ENCODE assay signal across 8 cellular contexts in the genomic region with DNA sequence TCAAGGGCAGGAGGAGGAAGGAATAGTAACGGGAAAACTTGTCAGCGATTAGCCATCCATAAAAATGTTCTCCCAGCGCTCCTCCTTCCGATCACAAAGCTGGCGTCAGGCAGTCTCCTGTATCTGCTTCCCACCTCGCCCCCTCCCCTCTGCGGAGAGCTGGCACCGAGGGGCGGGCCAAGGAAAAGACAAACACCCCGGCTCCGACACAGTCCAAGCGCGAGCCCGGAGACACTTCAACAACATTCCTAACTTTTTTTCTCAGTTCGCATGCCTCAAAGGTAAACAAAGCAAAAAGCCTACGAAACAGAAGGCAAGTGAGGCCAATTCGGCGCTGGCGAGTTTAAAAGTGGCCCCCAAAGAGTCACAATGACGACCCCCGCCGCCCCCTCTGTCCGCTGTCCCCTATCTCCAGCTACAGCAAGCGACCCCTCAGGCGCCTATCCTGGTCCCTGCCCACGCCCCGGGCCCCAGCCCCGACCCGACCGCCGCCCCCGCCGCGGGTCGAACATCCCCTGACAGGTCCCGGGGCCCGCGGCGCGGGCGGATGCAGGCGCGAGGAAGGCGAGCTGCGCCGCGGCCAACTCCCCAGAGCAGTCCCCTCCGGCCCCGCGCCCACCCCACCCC. TPM values are rescaled to one million over a fixed set of nuclear protein-coding genes. Genes with fewer than 3 reads are reported as not detected.
DNase-seq lines count a peak whose midpoint lies in the region; ATAC-seq and TF ChIP-seq lines count a peak whose summit lies in the region.

No MANE protein-coding gene starts in this region.

- POLR2A ChIA-PET in HEK293T (lab: Yijun Ruan, JAX): interaction anchor here (0.7 to 1.8 kb wide), 7 partner anchors 12 to 81 kb away, joined by 3 to 6 read pairs (median 3); a partner anchor contains a TSS

- H3K36me3 ChIP-seq in left lung (no peaks in the 10 kb centered on the region), suprapubic skin (no peaks in the 10 kb centered on the region)
- no peaks in the 10 kb centered on the region for H3K36me3 ChIP-seq in effector memory CD4-positive, alpha-beta T cell (ENCODE audit: control insufficient read depth, insufficient read depth, low read length)

- DNase-seq in DMS 273 treated with DMSO at 0.1 percent for 48 hours (lab: John Stamatoyannopoulos, UW) (peak; percentile 52), HEK293T (ENCODE audit: extremely low spot score) (peak; percentile 64), NCI-H82 (lab: John Stamatoyannopoulos, UW) (peak; percentile 91), choroid plexus epithelial cell (ENCODE audit: low read depth) (peak; percentile 20), left lung (peak in 1 of 2 donors; percentile 77), suprapubic skin (ENCODE audit: low spot score in 2 of 2) (no peak)
- DNase-seq in effector memory CD4-positive, alpha-beta T cell: no peak

- TF ChIP-seq EP300 in suprapubic skin (IDR thresholded peaks at IDR 0.05): no peak

- H3K27me3 ChIP-seq in left lung (peaks cover 0 to 52% of the 10 kb centered on the region in 2 donors), suprapubic skin (no peaks in the 10 kb centered on the region)
- H3K27me3 ChIP-seq in effector memory CD4-positive, alpha-beta T cell (replicated peaks; ENCODE audit: control insufficient read depth, insufficient read depth, low read length, poor library complexity, severe bottlenecking): peaks cover 4% of the 10 kb centered on the region

- under 1% methylated on average over 25 of the region's 50 CpGs for WGBS in suprapubic skin

- H3K27ac ChIP-seq in left lung (peak overlapping the region; percentile 58 to 61), suprapubic skin (peak overlapping the region; percentile 46)
- H3K27ac ChIP-seq in effector memory CD4-positive, alpha-beta T cell (ENCODE audit: insufficient read depth, low read length, poor library complexity, severe bottlenecking): no peak overlapping the region

- ATAC-seq in left lung (peak; percentile 79), HG03571 (IDR thresholded peaks at IDR 0.05; ENCODE audit: unreplicated experiment) (no peak)

- peak overlapping the region; percentile 68 for H3K4me3 ChIP-seq in choroid plexus epithelial cell (ENCODE audit: low read depth, low read length)
- H3K4me3 ChIP-seq in left lung: peak overlapping the region; percentile 44 to 49
- H3K4me3 ChIP-seq in suprapubic skin: peak overlapping the region; percentile 74
- no peak overlapping the region for H3K4me3 ChIP-seq in effector memory CD4-positive, alpha-beta T cell (ENCODE audit: insufficient read depth, low read depth, low read length, poor library complexity, severe bottlenecking)

- TF ChIP-seq POLR2A in suprapubic skin (IDR thresholded peaks at IDR 0.05): no peak

- CTCF ChIA-PET in HEK293T (lab: Yijun Ruan, JAX): no interaction called here

- no peak for TF ChIP-seq CTCF in choroid plexus epithelial cell (conservative IDR thresholded peaks at IDR 0.05; ENCODE audit: low read depth, low read length)
- TF ChIP-seq CTCF in left lung (IDR thresholded peaks at IDR 0.05): no peak
- TF ChIP-seq CTCF in suprapubic skin (IDR thresholded peaks at IDR 0.05): no peak

- H3K4me1 ChIP-seq in left lung (peaks cover 0 to 4% of the 10 kb centered on the region in 2 donors), suprapubic skin (peaks cover 8% of the 10 kb centered on the region)
- H3K4me1 ChIP-seq in effector memory CD4-positive, alpha-beta T cell (ENCODE audit: control insufficient read depth, insufficient read depth, low read length, poor library complexity, severe bottlenecking): no peaks in the 10 kb centered on the region

- H3K9me3 ChIP-seq in left lung (no peaks in the 10 kb centered on the region), suprapubic skin (no peaks in the 10 kb centered on the region)
- no peaks in the 10 kb centered on the region for H3K9me3 ChIP-seq in effector memory CD4-positive, alpha-beta T cell (ENCODE audit: control insufficient read depth, low read length)

- intact Hi-C loops in left lung (cut with DNase I): no loop called here

TF ChIP-seq in HEK293T, 16 proteins besides CTCF, POLR2A, EP300 and RAD21:
- TF ChIP-seq LEF1 (IDR thresholded peaks at IDR 0.05; ENCODE audit: borderline replicate concordance) (no peak), FOXM1 (IDR thresholded peaks at IDR 0.05; ENCODE audit: borderline replicate concordance) (no peak), NFRKB (IDR thresholded peaks at IDR 0.05) (no peak), CTBP1 (IDR thresholded peaks at IDR 0.05; ENCODE audit: borderline replicate concordance) (no peak), FOXK2 (IDR thresholded peaks at IDR 0.05) (no peak), BHLHE40 (IDR thresholded peaks at IDR 0.05; ENCODE audit: borderline replicate concordance) (no peak), SUZ12 (IDR thresholded peaks at IDR 0.05) (no peak), ZNF384 (IDR thresholded peaks at IDR 0.05) (no peak), ARNT (IDR thresholded peaks at IDR 0.05) (no peak), TARDBP (IDR thresholded peaks at IDR 0.05) (no peak), HDGF (IDR thresholded peaks at IDR 0.05; ENCODE audit: borderline replicate concordance) (no peak), FOXA1 (IDR thresholded peaks at IDR 0.05) (no peak), L3MBTL2 (conservative IDR thresholded peaks at IDR 0.05) (no peak), SP1 (IDR thresholded peaks at IDR 0.05) (no peak), ELF4 (IDR thresholded peaks at IDR 0.05) (no peak)
- TF ChIP-seq, protein P1, sequence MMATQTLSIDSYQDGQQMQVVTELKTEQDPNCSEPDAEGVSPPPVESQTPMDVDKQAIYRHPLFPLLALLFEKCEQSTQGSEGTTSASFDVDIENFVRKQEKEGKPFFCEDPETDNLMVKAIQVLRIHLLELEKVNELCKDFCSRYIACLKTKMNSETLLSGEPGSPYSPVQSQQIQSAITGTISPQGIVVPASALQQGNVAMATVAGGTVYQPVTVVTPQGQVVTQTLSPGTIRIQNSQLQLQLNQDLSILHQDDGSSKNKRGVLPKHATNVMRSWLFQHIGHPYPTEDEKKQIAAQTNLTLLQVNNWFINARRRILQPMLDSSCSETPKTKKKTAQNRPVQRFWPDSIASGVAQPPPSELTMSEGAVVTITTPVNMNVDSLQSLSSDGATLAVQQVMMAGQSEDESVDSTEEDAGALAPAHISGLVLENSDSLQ (IDR thresholded peaks at IDR 0.05): no peak

RNA-seq across cellular contexts. Expression of a gene that starts 0.7 kb away (rescaled TPM):
- total RNA-seq in left lung: 1 to 10 TPM; 9.2 to 9.4 TPM
- 1 to 10 TPM in 3 of 4 donors, under 1 TPM in 1; 0.98 to 4.1 (median 2.1) TPM for total RNA-seq in suprapubic skin

Comparison
In these comparisons a context has a peak if more than half of its experiments do, and no peak if none do; other contexts are left out.
1. DNase-seq: peak in DMS 273 treated with DMSO at 0.1 percent for 48 hours (single experiment), HEK293T (single experiment), NCI-H82 (single experiment) and choroid plexus epithelial cell (single experiment); none in suprapubic skin (0 of 2) and effector memory CD4-positive, alpha-beta T cell (0 of 3).